Comparison of ENCODE assay signal across 16 cellular contexts in the genomic region with DNA sequence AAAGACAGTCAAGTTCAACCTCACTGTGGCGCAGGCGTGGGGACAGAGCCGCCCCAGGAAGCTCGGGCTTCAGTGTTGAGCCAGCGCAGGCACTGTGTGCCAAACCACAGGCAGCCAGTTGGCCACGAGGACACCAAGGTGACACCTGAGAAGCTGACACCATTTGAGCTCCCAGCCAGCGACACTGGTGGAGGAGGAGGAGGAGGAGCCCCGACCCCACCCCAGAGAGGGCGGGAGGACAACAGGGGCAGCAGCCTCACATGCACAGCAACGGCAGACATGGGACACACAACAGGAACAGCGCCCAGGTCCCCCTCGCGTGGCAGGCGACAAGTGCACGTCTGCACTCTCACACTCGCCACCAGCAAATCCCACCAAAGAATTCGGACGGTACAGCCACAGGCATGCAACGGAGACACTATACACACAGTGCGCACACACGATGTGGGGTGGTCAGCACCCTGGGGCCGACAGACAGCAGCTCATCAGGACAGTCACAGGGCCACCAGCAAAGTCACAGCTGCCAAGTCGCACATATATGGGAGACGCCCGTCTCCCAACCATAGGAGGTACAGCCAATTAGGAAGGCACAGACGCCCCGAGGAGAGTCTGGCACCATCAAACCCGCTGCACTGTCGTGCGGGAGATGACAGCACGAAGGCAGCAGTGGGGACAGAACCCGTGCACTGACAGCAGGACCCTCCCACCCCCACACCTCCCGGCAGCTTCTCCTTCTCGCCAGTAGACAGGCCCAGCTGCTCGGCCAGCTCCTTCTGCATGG. TPM values are rescaled to one million over a fixed set of nuclear protein-coding genes. Genes with fewer than 3 reads are reported as not detected.
DNase-seq lines count a peak whose midpoint lies in the region; ATAC-seq and TF ChIP-seq lines count a peak whose summit lies in the region.
"Had no signal": no experiment of that assay in that cellular context is flagged by ENCODE, and none has a peak within 500 bp of the region (broad histone marks: within the 10 kb centered on the region; RNA-seq: fewer than 3 reads in every experiment).

No MANE protein-coding gene starts in this region.

- DNase-seq in T-helper 1 cell (no peak), posterior vena cava (ENCODE audit: low spot score) (peak; percentile 78), DMS53 treated with DMSO at 0.1 percent for 48 hours (lab: John Stamatoyannopoulos, UW; ENCODE audit: unreplicated experiment) (no peak), mesenteric fat pad (ENCODE audit: low spot score) (no peak), RPMI8226 (no peak)
- DNase-seq in activated naive CD8-positive, alpha-beta T cell treated with anti-CD3 and anti-CD28 coated beads, Interleukin-2, amount 50 U/mL, for 24 hours, result no peak
- DNase-seq: ACHN, activated gamma-delta T cell treated with Interleukin-2 at 50 U/mL for 16 hours, dermis blood vessel endothelial cell, foreskin fibroblast, H7, kidney glomerular epithelial cell, NCI-H1930 had no signal

- TF ChIP-seq POLR2A in GM18951 (IDR thresholded peaks at IDR 0.05; ENCODE audit: extremely low read depth, insufficient read depth, insufficient read length), result peak; percentile 26

- intact Hi-C loops in posterior vena cava (cut with DNase I), result loop anchor here (10.0 kb wide), 1 partner anchor 129 kb away; no protein-coding TSS in a partner anchor

- H3K36me3 Mint-ChIP-seq in T-helper 1 cell treated with Interleukin-12 subunit alpha and Interleukin-12 subunit beta and Interleukin-4 antibody, amounts not matched to agents 30 μg/mL and 1 μg/mL, for 36 hours (ENCODE audit: low read depth), result peaks cover 18% of the 10 kb centered on the region
- peaks cover 41% of the 10 kb centered on the region for H3K36me3 Mint-ChIP-seq in activated naive CD8-positive, alpha-beta T cell treated with anti-CD3 and anti-CD28 coated beads, Interleukin-2, amount 50 U/mL, for 24 hours (ENCODE audit: low read depth)

- in situ Hi-C loops in GM18951 (cut with MboI; ENCODE audit: low sequenced_read_pairs, unreplicated experiment), result no loop called here

- peak overlapping the region; percentile 10 for H3K4me3 Mint-ChIP-seq in T-helper 1 cell treated with Interleukin-12 subunit alpha and Interleukin-12 subunit beta and Interleukin-4 antibody, amounts not matched to agents 30 μg/mL and 1 μg/mL, for 36 hours
- H3K4me3 Mint-ChIP-seq in activated naive CD8-positive, alpha-beta T cell treated with anti-CD3 and anti-CD28 coated beads, Interleukin-2, amount 50 U/mL, for 24 hours, result peak overlapping the region; percentile 59

- peaks cover 30% of the 10 kb centered on the region for H3K4me1 Mint-ChIP-seq in T-helper 1 cell treated with Interleukin-12 subunit alpha and Interleukin-12 subunit beta and Interleukin-4 antibody, amounts not matched to agents 30 μg/mL and 1 μg/mL, for 36 hours (ENCODE audit: low read depth)
- H3K4me1 Mint-ChIP-seq in activated naive CD8-positive, alpha-beta T cell treated with anti-CD3 and anti-CD28 coated beads, Interleukin-2, amount 50 U/mL, for 24 hours, result peaks cover 60% of the 10 kb centered on the region

- no peaks in the 10 kb centered on the region for H3K27me3 Mint-ChIP-seq in T-helper 1 cell treated with Interleukin-12 subunit alpha and Interleukin-12 subunit beta and Interleukin-4 antibody, amounts not matched to agents 30 μg/mL and 1 μg/mL, for 36 hours (ENCODE audit: low read depth)
- no peaks in the 10 kb centered on the region for H3K27me3 Mint-ChIP-seq in activated naive CD8-positive, alpha-beta T cell treated with anti-CD3 and anti-CD28 coated beads, Interleukin-2, amount 50 U/mL, for 24 hours

- H3K9me3 Mint-ChIP-seq in T-helper 1 cell treated with Interleukin-12 subunit alpha and Interleukin-12 subunit beta and Interleukin-4 antibody, amounts not matched to agents 30 μg/mL and 1 μg/mL, for 36 hours, result no peaks in the 10 kb centered on the region
- H3K9me3 Mint-ChIP-seq in activated naive CD8-positive, alpha-beta T cell treated with anti-CD3 and anti-CD28 coated beads, Interleukin-2, amount 50 U/mL, for 24 hours, result no peaks in the 10 kb centered on the region

- no peak for ATAC-seq in activated naive CD8-positive, alpha-beta T cell treated with anti-CD3 and anti-CD28 coated beads, Interleukin-2, amount 50 U/mL, for 24 hours
- ATAC-seq: pancreas had no signal

- H3K27ac Mint-ChIP-seq in T-helper 1 cell treated with Interleukin-12 subunit alpha and Interleukin-12 subunit beta and Interleukin-4 antibody, amounts not matched to agents 30 μg/mL and 1 μg/mL, for 36 hours, result no peak overlapping the region
- peak overlapping the region; percentile 73 for H3K27ac Mint-ChIP-seq in activated naive CD8-positive, alpha-beta T cell treated with anti-CD3 and anti-CD28 coated beads, Interleukin-2, amount 50 U/mL, for 24 hours

RNA-seq across cellular contexts. Expression of a gene that starts 3.4 kb away (rescaled TPM):
- total RNA-seq in posterior vena cava, result 100 to 1,000 TPM; 140 to 157 TPM
- 189 TPM for total RNA-seq in mesenteric fat pad

RNA-seq across cellular contexts. Expression of a gene that starts 4.8 kb away (rescaled TPM):
- total RNA-seq in posterior vena cava (1 to 10 TPM; 6.3 to 6.5 TPM), mesenteric fat pad (17.7 TPM)

RNA-seq across cellular contexts. Expression of a gene that starts 10.1 kb away (rescaled TPM):
- total RNA-seq in posterior vena cava, result 10 to 100 TPM; 21.9 to 27.8 TPM
- total RNA-seq in mesenteric fat pad, result 52.1 TPM

RNA-seq across cellular contexts. Expression of a gene that starts 13.8 kb away (rescaled TPM):
- total RNA-seq in posterior vena cava, result not detected
- total RNA-seq in mesenteric fat pad, result 0.42 TPM
- total RNA-seq: H7 had no signal

RNA-seq across cellular contexts. Expression of a gene that starts 30.2 kb away (rescaled TPM):
- total RNA-seq in posterior vena cava (10 to 100 TPM; 21.7 to 26.0 TPM), mesenteric fat pad (29.3 TPM)
